1 cellular context compared by ENCODE assay signal in the genomic region with DNA sequence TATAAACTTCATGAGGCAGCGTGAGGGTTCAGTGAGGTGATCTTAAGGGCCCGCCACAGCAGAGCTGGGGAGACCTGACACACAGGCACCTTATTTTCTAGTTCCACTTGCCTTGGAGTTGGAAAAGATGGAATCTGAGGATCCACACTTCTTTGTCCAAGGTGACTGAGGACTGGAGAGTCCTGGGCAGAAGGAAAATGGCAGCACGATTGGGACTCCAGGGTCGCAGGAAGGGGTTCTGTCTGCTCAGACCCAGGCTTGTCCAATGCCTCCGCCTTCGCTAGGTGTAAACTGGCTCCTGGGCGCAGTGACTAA.
TF ChIP-seq lines count a peak whose summit lies in the region.

No MANE protein-coding gene starts in this region.

TF ChIP-seq in liver, 16 proteins besides CTCF, POLR2A, EP300 and RAD21 (continued from another document):
- TF ChIP-seq, protein P1, sequence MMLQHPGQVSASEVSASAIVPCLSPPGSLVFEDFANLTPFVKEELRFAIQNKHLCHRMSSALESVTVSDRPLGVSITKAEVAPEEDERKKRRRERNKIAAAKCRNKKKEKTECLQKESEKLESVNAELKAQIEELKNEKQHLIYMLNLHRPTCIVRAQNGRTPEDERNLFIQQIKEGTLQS (IDR thresholded peaks at IDR 0.05): no peak
- no peak for TF ChIP-seq HNF4A (conservative IDR thresholded peaks at IDR 0.05)
- no peak for TF ChIP-seq RXRA (IDR thresholded peaks at IDR 0.05)
- TF ChIP-seq HNF4G (IDR thresholded peaks at IDR 0.05): no peak
